In the genomic region with DNA sequence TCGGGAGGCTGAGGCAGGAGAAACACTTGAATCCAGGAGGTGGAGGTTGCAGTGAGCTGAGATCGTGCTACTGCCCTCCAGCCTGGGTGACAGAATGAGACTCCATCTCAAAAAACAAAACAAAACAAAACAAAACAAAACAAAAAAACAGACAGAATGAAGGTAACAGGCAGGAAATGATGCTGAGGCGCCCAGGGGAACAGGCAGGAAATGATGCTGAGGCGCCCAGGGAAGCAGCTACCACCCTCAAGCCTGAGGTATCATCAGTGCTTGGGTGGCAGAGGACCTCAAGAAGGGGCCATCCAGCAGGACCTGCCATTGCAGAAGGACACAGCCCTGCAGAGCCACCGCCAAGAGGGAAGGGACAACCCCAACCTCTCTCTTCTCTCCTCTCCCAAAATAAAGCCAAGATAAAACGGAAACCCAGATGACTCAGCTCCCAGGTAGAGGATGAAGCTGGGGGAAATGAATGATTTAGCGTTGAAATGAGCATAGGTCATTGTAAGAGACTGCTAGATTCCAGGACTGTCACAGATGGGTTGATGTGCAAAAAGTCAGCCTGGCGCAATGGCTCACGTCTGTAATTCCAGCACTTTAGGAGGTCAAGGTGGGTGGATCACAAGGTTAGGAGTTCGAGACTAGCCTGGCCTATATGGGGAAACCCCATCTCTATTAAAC, we compare ENCODE assay signal across 1 cellular context.
TF ChIP-seq lines count a peak whose summit lies in the region.

No MANE protein-coding gene starts in this region.

TF ChIP-seq in GM12878, 131 proteins besides CTCF, POLR2A, EP300 and RAD21:
- no peak for TF ChIP-seq EGR1 (IDR thresholded peaks at IDR 0.05; ENCODE audit: borderline replicate concordance in 1 of 2, low read depth in 2 of 2, low read length in 2 of 2)
- no peak for TF ChIP-seq NFXL1 (IDR thresholded peaks at IDR 0.05; ENCODE audit: borderline replicate concordance)
- TF ChIP-seq CBX3 (IDR thresholded peaks at IDR 0.05; ENCODE audit: borderline replicate concordance, low read depth), result no peak
- no peak for TF ChIP-seq NBN (IDR thresholded peaks at IDR 0.05)
- TF ChIP-seq PAX5 (IDR thresholded peaks at IDR 0.05; ENCODE audit: borderline replicate concordance, low read depth, low read length), result no peak
- TF ChIP-seq, protein P1, sequence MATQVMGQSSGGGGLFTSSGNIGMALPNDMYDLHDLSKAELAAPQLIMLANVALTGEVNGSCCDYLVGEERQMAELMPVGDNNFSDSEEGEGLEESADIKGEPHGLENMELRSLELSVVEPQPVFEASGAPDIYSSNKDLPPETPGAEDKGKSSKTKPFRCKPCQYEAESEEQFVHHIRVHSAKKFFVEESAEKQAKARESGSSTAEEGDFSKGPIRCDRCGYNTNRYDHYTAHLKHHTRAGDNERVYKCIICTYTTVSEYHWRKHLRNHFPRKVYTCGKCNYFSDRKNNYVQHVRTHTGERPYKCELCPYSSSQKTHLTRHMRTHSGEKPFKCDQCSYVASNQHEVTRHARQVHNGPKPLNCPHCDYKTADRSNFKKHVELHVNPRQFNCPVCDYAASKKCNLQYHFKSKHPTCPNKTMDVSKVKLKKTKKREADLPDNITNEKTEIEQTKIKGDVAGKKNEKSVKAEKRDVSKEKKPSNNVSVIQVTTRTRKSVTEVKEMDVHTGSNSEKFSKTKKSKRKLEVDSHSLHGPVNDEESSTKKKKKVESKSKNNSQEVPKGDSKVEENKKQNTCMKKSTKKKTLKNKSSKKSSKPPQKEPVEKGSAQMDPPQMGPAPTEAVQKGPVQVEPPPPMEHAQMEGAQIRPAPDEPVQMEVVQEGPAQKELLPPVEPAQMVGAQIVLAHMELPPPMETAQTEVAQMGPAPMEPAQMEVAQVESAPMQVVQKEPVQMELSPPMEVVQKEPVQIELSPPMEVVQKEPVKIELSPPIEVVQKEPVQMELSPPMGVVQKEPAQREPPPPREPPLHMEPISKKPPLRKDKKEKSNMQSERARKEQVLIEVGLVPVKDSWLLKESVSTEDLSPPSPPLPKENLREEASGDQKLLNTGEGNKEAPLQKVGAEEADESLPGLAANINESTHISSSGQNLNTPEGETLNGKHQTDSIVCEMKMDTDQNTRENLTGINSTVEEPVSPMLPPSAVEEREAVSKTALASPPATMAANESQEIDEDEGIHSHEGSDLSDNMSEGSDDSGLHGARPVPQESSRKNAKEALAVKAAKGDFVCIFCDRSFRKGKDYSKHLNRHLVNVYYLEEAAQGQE (IDR thresholded peaks at IDR 0.05; ENCODE audit: low read depth, low read length), result no peak
- TF ChIP-seq SMAD5 (IDR thresholded peaks at IDR 0.05; ENCODE audit: low read depth), result no peak
- TF ChIP-seq BMI1 (IDR thresholded peaks at IDR 0.05; ENCODE audit: borderline replicate concordance), result no peak
- no peak for TF ChIP-seq NFIC (IDR thresholded peaks at IDR 0.05; ENCODE audit: low read depth, low read length)
- TF ChIP-seq MEF2A (IDR thresholded peaks at IDR 0.05; ENCODE audit: insufficient read depth, low read depth, low read length), result no peak
- no peak for TF ChIP-seq CHD4 (IDR thresholded peaks at IDR 0.05)
- no peak for TF ChIP-seq KLF5 (IDR thresholded peaks at IDR 0.05; ENCODE audit: partially characterized antibody)
- TF ChIP-seq, protein P2, sequence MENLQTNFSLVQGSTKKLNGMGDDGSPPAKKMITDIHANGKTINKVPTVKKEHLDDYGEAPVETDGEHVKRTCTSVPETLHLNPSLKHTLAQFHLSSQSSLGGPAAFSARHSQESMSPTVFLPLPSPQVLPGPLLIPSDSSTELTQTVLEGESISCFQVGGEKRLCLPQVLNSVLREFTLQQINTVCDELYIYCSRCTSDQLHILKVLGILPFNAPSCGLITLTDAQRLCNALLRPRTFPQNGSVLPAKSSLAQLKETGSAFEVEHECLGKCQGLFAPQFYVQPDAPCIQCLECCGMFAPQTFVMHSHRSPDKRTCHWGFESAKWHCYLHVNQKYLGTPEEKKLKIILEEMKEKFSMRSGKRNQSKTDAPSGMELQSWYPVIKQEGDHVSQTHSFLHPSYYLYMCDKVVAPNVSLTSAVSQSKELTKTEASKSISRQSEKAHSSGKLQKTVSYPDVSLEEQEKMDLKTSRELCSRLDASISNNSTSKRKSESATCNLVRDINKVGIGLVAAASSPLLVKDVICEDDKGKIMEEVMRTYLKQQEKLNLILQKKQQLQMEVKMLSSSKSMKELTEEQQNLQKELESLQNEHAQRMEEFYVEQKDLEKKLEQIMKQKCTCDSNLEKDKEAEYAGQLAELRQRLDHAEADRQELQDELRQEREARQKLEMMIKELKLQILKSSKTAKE (IDR thresholded peaks at IDR 0.05; ENCODE audit: low read depth, poor library complexity, severe bottlenecking), result no peak
- TF ChIP-seq SUZ12 (IDR thresholded peaks at IDR 0.05; ENCODE audit: unreplicated experiment), result no peak
- peak; percentile 26; the same call in 1 of the 2 replicates for TF ChIP-seq JUNB (IDR thresholded peaks at IDR 0.05)
- TF ChIP-seq IKZF1 (conservative IDR thresholded peaks at IDR 0.05), result no peak
- TF ChIP-seq NR2F1 (conservative IDR thresholded peaks at IDR 0.05), result no peak
- no peak for TF ChIP-seq BHLHE40 (IDR thresholded peaks at IDR 0.05; ENCODE audit: borderline replicate concordance in 1 of 2, low read depth in 2 of 2, low read length in 1 of 2)
- no peak for TF ChIP-seq CREB1 (IDR thresholded peaks at IDR 0.05; ENCODE audit: low read depth)
- TF ChIP-seq ZNF384 (IDR thresholded peaks at IDR 0.05; ENCODE audit: borderline replicate concordance, low read depth, low read length), result no peak
- no peak for TF ChIP-seq POLR2AphosphoS5 (IDR thresholded peaks at IDR 0.05; ENCODE audit: low read length)
- TF ChIP-seq, protein P3, sequence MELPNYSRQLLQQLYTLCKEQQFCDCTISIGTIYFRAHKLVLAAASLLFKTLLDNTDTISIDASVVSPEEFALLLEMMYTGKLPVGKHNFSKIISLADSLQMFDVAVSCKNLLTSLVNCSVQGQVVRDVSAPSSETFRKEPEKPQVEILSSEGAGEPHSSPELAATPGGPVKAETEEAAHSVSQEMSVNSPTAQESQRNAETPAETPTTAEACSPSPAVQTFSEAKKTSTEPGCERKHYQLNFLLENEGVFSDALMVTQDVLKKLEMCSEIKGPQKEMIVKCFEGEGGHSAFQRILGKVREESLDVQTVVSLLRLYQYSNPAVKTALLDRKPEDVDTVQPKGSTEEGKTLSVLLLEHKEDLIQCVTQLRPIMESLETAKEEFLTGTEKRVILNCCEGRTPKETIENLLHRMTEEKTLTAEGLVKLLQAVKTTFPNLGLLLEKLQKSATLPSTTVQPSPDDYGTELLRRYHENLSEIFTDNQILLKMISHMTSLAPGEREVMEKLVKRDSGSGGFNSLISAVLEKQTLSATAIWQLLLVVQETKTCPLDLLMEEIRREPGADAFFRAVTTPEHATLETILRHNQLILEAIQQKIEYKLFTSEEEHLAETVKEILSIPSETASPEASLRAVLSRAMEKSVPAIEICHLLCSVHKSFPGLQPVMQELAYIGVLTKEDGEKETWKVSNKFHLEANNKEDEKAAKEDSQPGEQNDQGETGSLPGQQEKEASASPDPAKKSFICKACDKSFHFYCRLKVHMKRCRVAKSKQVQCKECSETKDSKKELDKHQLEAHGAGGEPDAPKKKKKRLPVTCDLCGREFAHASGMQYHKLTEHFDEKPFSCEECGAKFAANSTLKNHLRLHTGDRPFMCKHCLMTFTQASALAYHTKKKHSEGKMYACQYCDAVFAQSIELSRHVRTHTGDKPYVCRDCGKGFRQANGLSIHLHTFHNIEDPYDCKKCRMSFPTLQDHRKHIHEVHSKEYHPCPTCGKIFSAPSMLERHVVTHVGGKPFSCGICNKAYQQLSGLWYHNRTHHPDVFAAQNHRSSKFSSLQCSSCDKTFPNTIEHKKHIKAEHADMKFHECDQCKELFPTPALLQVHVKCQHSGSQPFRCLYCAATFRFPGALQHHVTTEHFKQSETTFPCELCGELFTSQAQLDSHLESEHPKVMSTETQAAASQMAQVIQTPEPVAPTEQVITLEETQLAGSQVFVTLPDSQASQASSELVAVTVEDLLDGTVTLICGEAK (IDR thresholded peaks at IDR 0.05; ENCODE audit: borderline replicate concordance), result no peak
- TF ChIP-seq, protein P4, sequence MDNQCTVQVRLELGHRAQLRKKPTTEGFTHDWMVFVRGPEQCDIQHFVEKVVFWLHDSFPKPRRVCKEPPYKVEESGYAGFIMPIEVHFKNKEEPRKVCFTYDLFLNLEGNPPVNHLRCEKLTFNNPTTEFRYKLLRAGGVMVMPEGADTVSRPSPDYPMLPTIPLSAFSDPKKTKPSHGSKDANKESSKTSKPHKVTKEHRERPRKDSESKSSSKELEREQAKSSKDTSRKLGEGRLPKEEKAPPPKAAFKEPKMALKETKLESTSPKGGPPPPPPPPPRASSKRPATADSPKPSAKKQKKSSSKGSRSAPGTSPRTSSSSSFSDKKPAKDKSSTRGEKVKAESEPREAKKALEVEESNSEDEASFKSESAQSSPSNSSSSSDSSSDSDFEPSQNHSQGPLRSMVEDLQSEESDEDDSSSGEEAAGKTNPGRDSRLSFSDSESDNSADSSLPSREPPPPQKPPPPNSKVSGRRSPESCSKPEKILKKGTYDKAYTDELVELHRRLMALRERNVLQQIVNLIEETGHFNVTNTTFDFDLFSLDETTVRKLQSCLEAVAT (IDR thresholded peaks at IDR 0.05), result no peak
- TF ChIP-seq MXI1 (IDR thresholded peaks at IDR 0.05; ENCODE audit: low read depth, low read length), result no peak
- TF ChIP-seq CREM (IDR thresholded peaks at IDR 0.05; ENCODE audit: low read depth), result peak; percentile 29; the same call in 1 of the 2 replicates
- no peak for TF ChIP-seq HDAC2 (IDR thresholded peaks at IDR 0.05)
- no peak for TF ChIP-seq PML (IDR thresholded peaks at IDR 0.05; ENCODE audit: low read length)
- no peak for TF ChIP-seq SIN3A (IDR thresholded peaks at IDR 0.05; ENCODE audit: low read depth, low read length)
- TF ChIP-seq TAF1 (IDR thresholded peaks at IDR 0.05; ENCODE audit: borderline replicate concordance, low read depth, low read length), result no peak
- TF ChIP-seq FOXK2 (IDR thresholded peaks at IDR 0.05), result no peak
- no peak for TF ChIP-seq BRCA1 (IDR thresholded peaks at IDR 0.05; ENCODE audit: low read depth, low read length)
- no peak for TF ChIP-seq CBFB (IDR thresholded peaks at IDR 0.05; ENCODE audit: low read depth)
- TF ChIP-seq, protein P5, sequence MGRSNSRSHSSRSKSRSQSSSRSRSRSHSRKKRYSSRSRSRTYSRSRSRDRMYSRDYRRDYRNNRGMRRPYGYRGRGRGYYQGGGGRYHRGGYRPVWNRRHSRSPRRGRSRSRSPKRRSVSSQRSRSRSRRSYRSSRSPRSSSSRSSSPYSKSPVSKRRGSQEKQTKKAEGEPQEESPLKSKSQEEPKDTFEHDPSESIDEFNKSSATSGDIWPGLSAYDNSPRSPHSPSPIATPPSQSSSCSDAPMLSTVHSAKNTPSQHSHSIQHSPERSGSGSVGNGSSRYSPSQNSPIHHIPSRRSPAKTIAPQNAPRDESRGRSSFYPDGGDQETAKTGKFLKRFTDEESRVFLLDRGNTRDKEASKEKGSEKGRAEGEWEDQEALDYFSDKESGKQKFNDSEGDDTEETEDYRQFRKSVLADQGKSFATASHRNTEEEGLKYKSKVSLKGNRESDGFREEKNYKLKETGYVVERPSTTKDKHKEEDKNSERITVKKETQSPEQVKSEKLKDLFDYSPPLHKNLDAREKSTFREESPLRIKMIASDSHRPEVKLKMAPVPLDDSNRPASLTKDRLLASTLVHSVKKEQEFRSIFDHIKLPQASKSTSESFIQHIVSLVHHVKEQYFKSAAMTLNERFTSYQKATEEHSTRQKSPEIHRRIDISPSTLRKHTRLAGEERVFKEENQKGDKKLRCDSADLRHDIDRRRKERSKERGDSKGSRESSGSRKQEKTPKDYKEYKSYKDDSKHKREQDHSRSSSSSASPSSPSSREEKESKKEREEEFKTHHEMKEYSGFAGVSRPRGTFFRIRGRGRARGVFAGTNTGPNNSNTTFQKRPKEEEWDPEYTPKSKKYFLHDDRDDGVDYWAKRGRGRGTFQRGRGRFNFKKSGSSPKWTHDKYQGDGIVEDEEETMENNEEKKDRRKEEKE (IDR thresholded peaks at IDR 0.05), result no peak
- TF ChIP-seq NR2C1 (IDR thresholded peaks at IDR 0.05), result no peak
- peak; percentile 15; the same call in 1 of the 2 replicates for TF ChIP-seq RUNX3 (IDR thresholded peaks at IDR 0.05; ENCODE audit: low read length)
- TF ChIP-seq KAT2A (conservative IDR thresholded peaks at IDR 0.05; ENCODE audit: control insufficient read depth, low read depth, low read length), result no peak
- TF ChIP-seq SMC3 (IDR thresholded peaks at IDR 0.05; ENCODE audit: borderline replicate concordance, low read length), result no peak
- no peak for TF ChIP-seq SRF (IDR thresholded peaks at IDR 0.05; ENCODE audit: low read depth in 2 of 2, low read length in 2 of 2)
- TF ChIP-seq ZNF274 (IDR thresholded peaks at IDR 0.05; ENCODE audit: insufficient read depth, insufficient read length), result no peak
- no peak for TF ChIP-seq MYC (IDR thresholded peaks at IDR 0.05; ENCODE audit: insufficient read depth, insufficient read length, insufficient replicate concordance, low read length, severe bottlenecking)
- peak; percentile 78 for TF ChIP-seq EED (IDR thresholded peaks at IDR 0.05; ENCODE audit: low read depth)
- TF ChIP-seq CHD2 (IDR thresholded peaks at IDR 0.05; ENCODE audit: borderline replicate concordance, low read depth, low read length), result no peak
- TF ChIP-seq ETV6 (conservative IDR thresholded peaks at IDR 0.05 in 1 of 2, IDR thresholded peaks at IDR 0.05 in 1 of 2; ENCODE audit: borderline replicate concordance in 1 of 2, low read depth in 1 of 2), result 0 out of 4 replicates have a peak, but pooled peaks of 1 of the 2 experiments have one; percentile 41
- TF ChIP-seq, protein P6, sequence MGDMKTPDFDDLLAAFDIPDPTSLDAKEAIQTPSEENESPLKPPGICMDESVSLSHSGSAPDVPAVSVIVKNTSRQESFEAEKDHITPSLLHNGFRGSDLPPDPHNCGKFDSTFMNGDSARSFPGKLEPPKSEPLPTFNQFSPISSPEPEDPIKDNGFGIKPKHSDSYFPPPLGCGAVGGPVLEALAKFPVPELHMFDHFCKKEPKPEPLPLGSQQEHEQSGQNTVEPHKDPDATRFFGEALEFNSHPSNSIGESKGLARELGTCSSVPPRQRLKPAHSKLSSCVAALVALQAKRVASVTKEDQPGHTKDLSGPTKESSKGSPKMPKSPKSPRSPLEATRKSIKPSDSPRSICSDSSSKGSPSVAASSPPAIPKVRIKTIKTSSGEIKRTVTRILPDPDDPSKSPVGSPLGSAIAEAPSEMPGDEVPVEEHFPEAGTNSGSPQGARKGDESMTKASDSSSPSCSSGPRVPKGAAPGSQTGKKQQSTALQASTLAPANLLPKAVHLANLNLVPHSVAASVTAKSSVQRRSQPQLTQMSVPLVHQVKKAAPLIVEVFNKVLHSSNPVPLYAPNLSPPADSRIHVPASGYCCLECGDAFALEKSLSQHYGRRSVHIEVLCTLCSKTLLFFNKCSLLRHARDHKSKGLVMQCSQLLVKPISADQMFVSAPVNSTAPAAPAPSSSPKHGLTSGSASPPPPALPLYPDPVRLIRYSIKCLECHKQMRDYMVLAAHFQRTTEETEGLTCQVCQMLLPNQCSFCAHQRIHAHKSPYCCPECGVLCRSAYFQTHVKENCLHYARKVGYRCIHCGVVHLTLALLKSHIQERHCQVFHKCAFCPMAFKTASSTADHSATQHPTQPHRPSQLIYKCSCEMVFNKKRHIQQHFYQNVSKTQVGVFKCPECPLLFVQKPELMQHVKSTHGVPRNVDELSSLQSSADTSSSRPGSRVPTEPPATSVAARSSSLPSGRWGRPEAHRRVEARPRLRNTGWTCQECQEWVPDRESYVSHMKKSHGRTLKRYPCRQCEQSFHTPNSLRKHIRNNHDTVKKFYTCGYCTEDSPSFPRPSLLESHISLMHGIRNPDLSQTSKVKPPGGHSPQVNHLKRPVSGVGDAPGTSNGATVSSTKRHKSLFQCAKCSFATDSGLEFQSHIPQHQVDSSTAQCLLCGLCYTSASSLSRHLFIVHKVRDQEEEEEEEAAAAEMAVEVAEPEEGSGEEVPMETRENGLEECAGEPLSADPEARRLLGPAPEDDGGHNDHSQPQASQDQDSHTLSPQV (IDR thresholded peaks at IDR 0.05), result no peak
